ENCODE assay signal across 8 cellular contexts in the genomic region with DNA sequence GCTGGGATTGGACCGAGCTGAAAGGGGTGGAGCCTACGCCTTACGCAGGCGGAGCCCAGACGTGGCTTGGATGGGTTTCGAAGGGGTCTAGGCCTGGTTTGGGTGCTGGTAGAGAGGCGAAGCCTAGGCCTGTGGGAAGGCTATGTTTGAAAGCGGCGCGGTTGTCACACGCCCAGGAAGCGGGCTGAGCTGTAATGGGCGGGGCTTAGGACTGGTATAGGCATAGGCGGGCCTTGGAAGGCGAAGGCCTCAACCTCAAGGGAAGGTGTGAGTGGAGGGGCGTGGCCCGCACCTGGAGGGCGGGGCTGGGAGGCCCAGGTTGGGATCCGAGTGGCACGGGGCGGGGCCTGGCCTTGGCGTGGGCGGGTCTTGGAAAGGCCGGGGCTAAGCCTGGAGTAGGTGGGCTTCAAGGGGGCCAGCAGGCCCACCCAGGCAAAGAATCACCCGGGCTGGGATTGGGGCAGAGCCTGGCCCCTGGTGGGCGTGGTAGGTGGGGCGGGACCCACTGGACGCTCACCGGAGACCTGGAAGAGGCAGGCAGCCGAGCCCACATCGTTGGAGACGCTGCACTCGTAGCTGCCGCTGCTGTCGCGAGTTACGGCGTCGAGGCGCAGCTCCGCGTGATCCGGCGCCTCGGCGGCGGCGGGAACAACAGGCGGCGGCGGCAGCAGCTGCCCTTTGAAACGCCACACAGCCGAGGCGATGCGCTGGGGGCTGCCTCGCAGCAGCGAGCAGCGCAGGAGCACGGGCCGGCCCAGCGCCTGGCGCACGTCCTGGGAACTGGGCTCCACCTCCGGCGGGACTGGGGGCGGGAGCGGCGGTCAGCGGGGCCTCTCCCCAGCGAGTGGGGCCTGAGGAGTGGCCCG. TPM values are rescaled to one million over a fixed set of nuclear protein-coding genes. Genes with fewer than 3 reads are reported as not detected.
A peak's percentile ranks its signal among the peaks of the same experiment; 100 is the strongest.
DNase-seq lines count a peak whose midpoint lies in the region; ATAC-seq and TF ChIP-seq lines count a peak whose summit lies in the region.

No MANE protein-coding gene starts in this region.

- 15 to 43% (median 19%) methylated on average over 30 to 71 of the region's 71 CpGs for WGBS in spleen, 5 donors

- H3K27ac ChIP-seq in PC-9 (no peak overlapping the region), spleen (no peak overlapping the region)

- peak overlapping the region; percentile 83 for H2AFZ ChIP-seq in PC-9

- no peaks in the 10 kb centered on the region for H4K20me1 ChIP-seq in PC-9 (ENCODE audit: insufficient read depth)

- TF ChIP-seq CTCF in PC-9 (conservative IDR thresholded peaks at IDR 0.05) (no peak), natural killer cell (IDR thresholded peaks at IDR 0.05) (no peak), spleen (IDR thresholded peaks at IDR 0.05 in 8 of 11, conservative IDR thresholded peaks at IDR 0.05 in 3 of 11) (no peak)

- no peak for TF ChIP-seq POLR2A in spleen (IDR thresholded peaks at IDR 0.05)

- no TSS peak for BruUV-seq in PC-9 (replicated peaks; lab: Mats Ljungman, UMichigan)

- POLR2A ChIA-PET in PC-9 (lab: Charles Lee; ENCODE audit: unreplicated experiment): interaction anchor here (0.5 to 0.7 kb wide), 3 partner anchors 10 to 72 kb away, joined by 3 to 4 read pairs (median 3); no protein-coding TSS in a partner anchor

- intact Hi-C loops in PC-9 (cut with micrococcal nuclease; ENCODE audit: unreplicated experiment) (no loop called here), natural killer cell (cut with micrococcal nuclease) (no loop called here), spleen (cut with DNase I; ENCODE audit: low total_unique reads) (no loop called here)

- H3K9me2 ChIP-seq in PC-9 (ENCODE audit: insufficient read depth): no peaks in the 10 kb centered on the region

- no peaks in the 10 kb centered on the region for H3K9me3 Mint-ChIP-seq in natural killer cell

- peak overlapping the region; percentile 89 for H3K4me2 ChIP-seq in PC-9

- H3K9me3 ChIP-seq in PC-9 (ENCODE audit: insufficient read depth, low read depth) (peaks cover under 1% of the 10 kb centered on the region; the same call in 1 of the 2 replicates), spleen (peaks cover 0 to 4% (median under 1%) of the 10 kb centered on the region in 8 donors)

- H3K36me3 Mint-ChIP-seq in natural killer cell: peaks cover 6% of the 10 kb centered on the region

- H3K4me3 Mint-ChIP-seq in natural killer cell: peak overlapping the region; percentile 47

- H3K4me3 ChIP-seq in PC-9: peak overlapping the region; percentile 65
- peak overlapping the region in 1 of 8 donors; percentile 41 for H3K4me3 ChIP-seq in spleen

- CTCF ChIA-PET in PC-9 (lab: Charles Lee): interaction anchor here (0.5 kb wide), 1 partner anchor 991 kb away, joined by 6 read pairs; no protein-coding TSS in a partner anchor

- H3K4me1 Mint-ChIP-seq in natural killer cell: peaks cover 8 to 32% of the 10 kb centered on the region in 2 donors

- peaks cover 0 to 24% of the 10 kb centered on the region in 2 donors for H3K27me3 Mint-ChIP-seq in natural killer cell (ENCODE audit: low read depth in 2 of 2)

- no peaks in the 10 kb centered on the region; the same call in 1 of the 2 replicates for H3F3A ChIP-seq in PC-9 (ENCODE audit: insufficient read depth, low read depth)

- peak overlapping the region in 1 of 2 donors; percentile 70 for H3K27ac Mint-ChIP-seq in natural killer cell

- ATAC-seq in natural killer cell: peak; percentile 71 to 94 (median 86)
- no peak for ATAC-seq in GM21367 (IDR thresholded peaks at IDR 0.05; ENCODE audit: unreplicated experiment)

- no peaks in the 10 kb centered on the region for H3K4me1 ChIP-seq in PC-9 (replicated peaks; ENCODE audit: insufficient read depth)
- H3K4me1 ChIP-seq in spleen: peaks cover 0 to 21% (median 15%) of the 10 kb centered on the region in 6 donors

- H3K36me3 ChIP-seq in PC-9 (ENCODE audit: low read depth) (no peaks in the 10 kb centered on the region), spleen (peaks cover 0 to 12% (median 0%) of the 10 kb centered on the region in 6 donors)

- H3K27me3 ChIP-seq in PC-9 (ENCODE audit: insufficient read depth, low read depth) (no peaks in the 10 kb centered on the region), spleen (replicated peaks in 1 of 7) (peaks cover 0 to 43% (median 23%) of the 10 kb centered on the region in 7 donors)

- DNase-seq in AG20443 (ENCODE audit: low spot score): peak; percentile 73
- DNase-seq in PC-9: peak; percentile 78 to 85
- DNase-seq in dermis blood vessel endothelial cell: peak; percentile 36
- DNase-seq in natural killer cell: peak; percentile 35
- DNase-seq in spleen: no peak
- DNase-seq in EL: no peak
- DNase-seq in NCI-H510A treated with DMSO at 0.1 percent for 48 hours (lab: John Stamatoyannopoulos, UW): no peak

- H3K79me2 ChIP-seq in PC-9 (ENCODE audit: low read depth): no peaks in the 10 kb centered on the region

RNA-seq across cellular contexts. Expression of a gene that starts 49.0 kb away (rescaled TPM):
- 17.8 and 28.7 TPM in 2 replicates for total RNA-seq in PC-9 (2021)
- total RNA-seq in dermis blood vessel endothelial cell: 0.88 and 1.4 TPM in 2 replicates
- 10 to 100 TPM in 2 of 3 donors, under 1 TPM in 1; 0.53 to 24.2 (median 16.7) TPM for total RNA-seq in natural killer cell
- total RNA-seq in spleen: 10 to 100 TPM in 6 of 7 donors, 1 to 10 TPM in 1; 1.7 to 33.8 (median 12.0) TPM
- 1 to 10 TPM in 2 of 3 donors, under 1 TPM in 1; 0.51 to 2.9 (median 2.4) TPM for polyA plus RNA-seq in spleen

Comparison
In these comparisons a context has a peak if more than half of its experiments do, and no peak if none do; other contexts are left out.
1. DNase-seq: peak in AG20443 (single experiment), PC-9 (2 of 2), dermis blood vessel endothelial cell (single experiment) and natural killer cell (single experiment); none in spleen (single experiment), EL (single experiment) and NCI-H510A treated with DMSO at 0.1 percent for 48 hours (single experiment).